8 cellular contexts compared by ENCODE assay signal in genomic region chr13:49247722-49248432, GRCh38. TPM values are rescaled to one million over a fixed set of nuclear protein-coding genes. Genes with fewer than 3 reads are reported as not detected.
DNase-seq lines count a peak whose midpoint lies in the region; ATAC-seq, FAIRE-seq and TF ChIP-seq lines count a peak whose summit lies in the region.

Gene CDADC1 (plus strand): TSS chr13:49247925. CDS start chr13:49248038, 113 bp downstream.

- DNase-seq in COR-L47 (lab: John Stamatoyannopoulos, UW): peak; percentile 92
- DNase-seq in HTR-8/SVneo (ENCODE audit: insufficient read length, low spot score): peak; percentile 86
- DNase-seq in activated CD8-positive, alpha-beta memory T cell treated with anti-CD3 and anti-CD28 coated beads, Interleukin-2, amount 50 U/mL, for 48 hours: peak; percentile 98
- DNase-seq in endothelial cell (ENCODE audit: low spot score): peak; percentile 96
- peak; percentile 94 to 97 for DNase-seq in mesothelial cell of epicardium (ENCODE audit: low spot score in 2 of 2, unreplicated experiment in 2 of 2)
- DNase-seq in stimulated activated CD8-positive, alpha-beta memory T cell treated with anti-CD3 and anti-CD28 coated beads, Interleukin-15, amount 100 ng/mL, for 48 hours (ENCODE audit: low read depth in 2 of 2): peak; percentile 92 to 93

- H3K9ac ChIP-seq in OCI-LY1 (ENCODE audit: low read length): peak within 1 kb of the TSS; percentile 81

- TF ChIP-seq CTCF in OCI-LY1 (IDR thresholded peaks at IDR 0.05; ENCODE audit: low read length) (no peak), endothelial cell (IDR thresholded peaks at IDR 0.05; ENCODE audit: unreplicated experiment) (no peak), mesothelial cell of epicardium (IDR thresholded peaks at IDR 0.05; ENCODE audit: unreplicated experiment) (no peak)

- H3K4me1 ChIP-seq in OCI-LY1 (ENCODE audit: insufficient read depth, low read length, severe bottlenecking): peaks cover 18% of the 10 kb centered on the region

- H3K27ac ChIP-seq in OCI-LY1 (ENCODE audit: low read depth, low read length, poor library complexity, severe bottlenecking): peak within 1 kb of the TSS; percentile 16

- H3K4me3 ChIP-seq in OCI-LY1 (ENCODE audit: low read depth, low read length, poor library complexity, severe bottlenecking): peak within 1 kb of the TSS; percentile 84

- H3K36me3 ChIP-seq in OCI-LY1 (ENCODE audit: insufficient read depth, low read length): peaks cover 6% of the 10 kb centered on the region; the same call in 1 of the 2 replicates

- H3K9me3 ChIP-seq in OCI-LY1 (ENCODE audit: low read length): no peaks in the 10 kb centered on the region

- no peaks in the 10 kb centered on the region for H4K20me1 ChIP-seq in OCI-LY1 (ENCODE audit: insufficient read depth, low read length)

- H3K27me3 ChIP-seq in OCI-LY1 (ENCODE audit: insufficient read depth, low read length): no peaks in the 10 kb centered on the region; the same call in 1 of the 2 replicates

- H3K27ac Mint-ChIP-seq in endothelial cell (ENCODE audit: unreplicated experiment) (peak within 1 kb of the TSS; percentile 94), mesothelial cell of epicardium (peak within 1 kb of the TSS; percentile 96)

- H3K27me3 Mint-ChIP-seq in endothelial cell (ENCODE audit: unreplicated experiment) (peaks cover 2% of the 10 kb centered on the region), mesothelial cell of epicardium (ENCODE audit: low read depth) (peaks cover 21% of the 10 kb centered on the region)

- no peaks in the 10 kb centered on the region for H3K9me2 ChIP-seq in OCI-LY1 (ENCODE audit: low read depth, low read length)

- H3K79me2 ChIP-seq in OCI-LY1 (ENCODE audit: insufficient read depth, low read length): no peaks in the 10 kb centered on the region

- no peaks in the 10 kb centered on the region for H3K9me3 Mint-ChIP-seq in endothelial cell (ENCODE audit: unreplicated experiment)
- no peaks in the 10 kb centered on the region for H3K9me3 Mint-ChIP-seq in mesothelial cell of epicardium

- H2AFZ ChIP-seq in OCI-LY1 (ENCODE audit: low read length): peak within 1 kb of the TSS; percentile 81; the same call in 1 of the 2 replicates

- peak; percentile 65 for FAIRE-seq in HTR-8/SVneo (lab: Jason Lieb, UNC)

- H3F3A ChIP-seq in OCI-LY1 (ENCODE audit: insufficient read depth, low read length): no peaks in the 10 kb centered on the region

- peak within 1 kb of the TSS; percentile 86 for H3K4me2 ChIP-seq in OCI-LY1 (ENCODE audit: low read length)

- H3K4me1 Mint-ChIP-seq in endothelial cell (ENCODE audit: unreplicated experiment) (peaks cover 19% of the 10 kb centered on the region), mesothelial cell of epicardium (peaks cover 17% of the 10 kb centered on the region)

- H3K36me3 Mint-ChIP-seq in endothelial cell (ENCODE audit: low read depth, unreplicated experiment) (peaks cover 9% of the 10 kb centered on the region), mesothelial cell of epicardium (peaks cover 2% of the 10 kb centered on the region)

- H3K4me3 Mint-ChIP-seq in endothelial cell (ENCODE audit: unreplicated experiment) (peak within 1 kb of the TSS; percentile 96), mesothelial cell of epicardium (peak within 1 kb of the TSS; percentile 94)

- ATAC-seq in GM21367 (IDR thresholded peaks at IDR 0.05; ENCODE audit: unreplicated experiment): peak; percentile 94

RNA-seq across cellular contexts. Expression of gene CDADC1, which starts in this region (rescaled TPM):
- total RNA-seq in endothelial cell (ENCODE audit: unreplicated experiment) (5.1 TPM), mesothelial cell of epicardium (9.2 to 11.7 TPM (median 10.4 TPM) in 3 replicates)

Comparison
In these comparisons a context has a peak if more than half of its experiments do, and no peak if none do; other contexts are left out.
1. Peak in every context shown above with its lines: DNase-seq, ATAC-seq, H3K4me3 ChIP-seq and H3K27ac ChIP-seq.